Comparison of ENCODE assay signal across 22 cellular contexts in the genomic region with DNA sequence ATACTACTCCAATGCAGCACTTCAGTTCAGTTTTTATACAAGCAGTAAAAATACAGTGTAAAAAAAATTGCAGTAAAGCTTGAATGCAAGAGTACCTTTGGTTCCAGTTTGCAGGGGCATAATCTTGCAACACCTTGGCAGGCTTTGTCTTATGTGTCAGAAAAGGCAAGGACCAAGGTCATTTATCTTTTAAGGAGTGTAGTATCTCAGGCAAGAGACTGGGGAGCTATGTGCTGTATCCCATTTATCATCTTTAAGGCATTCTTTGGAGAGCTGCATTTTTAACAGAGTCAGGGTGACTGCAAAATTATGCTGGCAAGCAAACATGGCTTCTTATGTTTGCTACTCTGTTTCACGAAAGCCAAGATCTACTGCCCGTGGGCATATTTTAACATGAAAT. TPM values are rescaled to one million over a fixed set of nuclear protein-coding genes. Genes with fewer than 3 reads are reported as not detected.
"Had no signal": no experiment of that assay in that cellular context is flagged by ENCODE, and none has a peak within 500 bp of the region (broad histone marks: within the 10 kb centered on the region; RNA-seq: fewer than 3 reads in every experiment).

No MANE protein-coding gene starts in this region.

- H3K9me3 ChIP-seq: gastrocnemius medialis, lower lobe of right lung, mucosa of descending colon, stomach, thyroid gland had no signal

- H3K27me3 Mint-ChIP-seq: naive B cell; natural killer cell treated with Interleukin-12 subunit alpha and Interleukin-12 subunit beta and Interleukin-15 and Interleukin-18, amount 100 ng/mL, for 72 hours; progenitor cell of endocrine pancreas had no signal

- H3K9me3 Mint-ChIP-seq: naive B cell; natural killer cell treated with Interleukin-12 subunit alpha and Interleukin-12 subunit beta and Interleukin-15 and Interleukin-18, amount 100 ng/mL, for 72 hours; neural progenitor cell; stimulated activated effector memory CD8-positive, alpha-beta T cell treated with anti-CD3 and anti-CD28 coated beads, Interleukin-12 subunit alpha, Interleukin-12 subunit beta, amount 100 ng/mL, for 72 hours had no signal

- H3K4me1 ChIP-seq: gastrocnemius medialis, lower lobe of right lung, parathyroid adenoma, stomach, thyroid gland had no signal

- H3K4me2 ChIP-seq: neural progenitor cell had no signal

- H3K27me3 ChIP-seq: dorsolateral prefrontal cortex, gastrocnemius medialis, neural progenitor cell, stomach, thyroid gland had no signal

- H3K27ac ChIP-seq: dorsolateral prefrontal cortex, epithelial cell of prostate, gastrocnemius medialis, lower lobe of right lung, neural progenitor cell, parathyroid adenoma, stomach, thyroid gland had no signal

- H2AFZ ChIP-seq: neural progenitor cell, parathyroid adenoma had no signal

- H3K4me3 ChIP-seq: dorsolateral prefrontal cortex, gastrocnemius medialis, lower lobe of right lung, mucosa of descending colon, neural progenitor cell, stomach, thyroid gland had no signal

- H3K27ac Mint-ChIP-seq: natural killer cell treated with Interleukin-12 subunit alpha and Interleukin-12 subunit beta and Interleukin-15 and Interleukin-18, amount 100 ng/mL, for 72 hours; neural progenitor cell; progenitor cell of endocrine pancreas; stimulated activated effector memory CD8-positive, alpha-beta T cell treated with anti-CD3 and anti-CD28 coated beads, Interleukin-12 subunit alpha, Interleukin-12 subunit beta, amount 100 ng/mL, for 72 hours had no signal

- H3K4me1 Mint-ChIP-seq: naive B cell; neural progenitor cell; stimulated activated effector memory CD8-positive, alpha-beta T cell treated with anti-CD3 and anti-CD28 coated beads, Interleukin-12 subunit alpha, Interleukin-12 subunit beta, amount 100 ng/mL, for 72 hours had no signal

- H3K9ac ChIP-seq: neural progenitor cell, parathyroid adenoma had no signal

- H3K36me3 Mint-ChIP-seq: naive B cell; natural killer cell treated with Interleukin-12 subunit alpha and Interleukin-12 subunit beta and Interleukin-15 and Interleukin-18, amount 100 ng/mL, for 72 hours; neural progenitor cell; stimulated activated effector memory CD8-positive, alpha-beta T cell treated with anti-CD3 and anti-CD28 coated beads, Interleukin-12 subunit alpha, Interleukin-12 subunit beta, amount 100 ng/mL, for 72 hours had no signal

- H3K79me2 ChIP-seq: parathyroid adenoma had no signal

- DNase-seq: dorsolateral prefrontal cortex; effector CD4-positive, alpha-beta T cell; foreskin fibroblast; gastrocnemius medialis; head of caudate nucleus; left ventricle myocardium superior; lower lobe of right lung; mucosa of descending colon; naive B cell; stimulated activated CD4-positive, alpha-beta T cell treated with anti-CD3 and anti-CD28 coated beads, Interleukin-2, amount 100 ng/mL, for 24 hours; stimulated activated CD4-positive, alpha-beta T cell treated with anti-CD3 and anti-CD28 coated beads, Interleukin-4, amount 100 ng/mL, for 24 hours; stimulated activated naive CD4-positive, alpha-beta T cell treated with Interleukin-2 at 50 U/mL for 16 hours; stomach; thyroid gland; trophoblast cell had no signal

- H3K36me3 ChIP-seq: gastrocnemius medialis, lower lobe of right lung, neural progenitor cell, stomach, thyroid gland had no signal

- H3K4me3 Mint-ChIP-seq: naive B cell; natural killer cell treated with Interleukin-12 subunit alpha and Interleukin-12 subunit beta and Interleukin-15 and Interleukin-18, amount 100 ng/mL, for 72 hours; neural progenitor cell; stimulated activated effector memory CD8-positive, alpha-beta T cell treated with anti-CD3 and anti-CD28 coated beads, Interleukin-12 subunit alpha, Interleukin-12 subunit beta, amount 100 ng/mL, for 72 hours had no signal

RNA-seq across cellular contexts. Expression of gene DLGAP5, which starts 14.8 kb away (rescaled TPM):
- total RNA-seq: gastrocnemius medialis, mesenteric fat pad had no signal
